21 cellular contexts compared by ENCODE assay signal in genomic region chr17:3998436-3998835, GRCh38. TPM values are rescaled to one million over a fixed set of nuclear protein-coding genes. Genes with fewer than 3 reads are reported as not detected.
"Had no signal": no experiment of that assay in that cellular context is flagged by ENCODE, and none has a peak within 500 bp of the region (broad histone marks: within the 10 kb centered on the region; RNA-seq: fewer than 3 reads in every experiment).

No MANE protein-coding gene starts in this region.

- DNase-seq: KBM-7, MV-4-11, NCI-H1048, NCI-H1105, NCI-H1417, NCI-H1436 treated with DMSO at 0.1 percent for 48 hours, NCI-H1694, NCI-H187 treated with DMSO at 0.1 percent for 48 hours, NCI-H2081, NCI-H2107, NCI-H226, NCI-H446, NCI-H510A, NCI-H524 treated with DMSO at 0.1 percent for 48 hours, NCI-H69, NCI-H774, Right ventricle myocardium superior, RPMI8226, SIG-M5, SK-N-SH had no signal

RNA-seq across cellular contexts. Expression of gene ATP2A3, which starts 34.2 kb away (rescaled TPM):
- total RNA-seq: MCF 10A had no signal
